Comparison of ENCODE assay signal across 25 cellular contexts in the genomic region with DNA sequence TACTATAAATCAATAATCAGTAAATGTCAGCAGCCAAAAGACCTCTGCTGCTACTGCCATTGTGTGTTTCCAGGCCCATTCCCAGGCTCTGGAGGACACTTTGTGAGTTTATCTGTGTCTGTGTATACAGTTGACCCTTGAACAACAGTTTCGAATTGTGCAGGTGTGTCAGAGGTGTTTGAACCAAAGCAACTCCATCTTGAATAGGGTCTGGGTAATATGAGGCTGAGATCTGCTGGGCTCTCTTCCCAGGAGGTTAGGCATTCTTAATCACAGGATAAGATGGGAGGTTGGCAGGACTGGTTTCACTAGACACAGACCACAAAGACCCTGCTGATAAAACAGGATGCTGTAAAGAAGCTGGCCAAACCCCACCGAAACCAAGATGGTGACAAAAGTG.
"Had no signal": no experiment of that assay in that cellular context is flagged by ENCODE, and none has a peak within 500 bp of the region (broad histone marks: within the 10 kb centered on the region; RNA-seq: fewer than 3 reads in every experiment).

No MANE protein-coding gene starts in this region.

- H3K4me3 Mint-ChIP-seq: dendritic cell treated with granulocyte-macrophage colony-stimulating factor and Interleukin-4, amounts not matched to agents 40 ng/mL and 50 ng/mL, for 4 days; endodermal cell; memory B cell; nephron progenitor cell; stimulated activated naive CD8-positive, alpha-beta T cell treated with anti-CD3 and anti-CD28 coated beads, Interleukin-15, amount 100 ng/mL, for 72 hours had no signal

- H3K9me3 Mint-ChIP-seq: dendritic cell treated with granulocyte-macrophage colony-stimulating factor and Interleukin-4, amounts not matched to agents 40 ng/mL and 50 ng/mL, for 4 days; memory B cell; nephron progenitor cell; stimulated activated naive CD8-positive, alpha-beta T cell treated with anti-CD3 and anti-CD28 coated beads, Interleukin-15, amount 100 ng/mL, for 72 hours had no signal

- H3K9me3 ChIP-seq: colonic mucosa, gastrocnemius medialis, ovary, right lobe of liver, suprapubic skin, transverse colon, vagina had no signal

- H3K36me3 ChIP-seq: colonic mucosa, ovary, right lobe of liver, suprapubic skin, transverse colon, vagina had no signal

- H3K27me3 ChIP-seq: colonic mucosa, gastrocnemius medialis, hepatocyte, ovary, right lobe of liver, suprapubic skin, transverse colon, vagina had no signal

- H3K27ac Mint-ChIP-seq: dendritic cell treated with granulocyte-macrophage colony-stimulating factor and Interleukin-4, amounts not matched to agents 40 ng/mL and 50 ng/mL, for 4 days; endodermal cell; memory B cell; nephron progenitor cell had no signal

- H3K4me2 ChIP-seq: hepatocyte had no signal

- DNase-seq: colonic mucosa; effector CD8-positive, alpha-beta T cell; endodermal cell; foreskin fibroblast; gastrocnemius medialis; head of caudate nucleus; kidney; nephron progenitor cell; occipital lobe; ovary; right lobe of liver; small intestine; stimulated activated CD4-positive, alpha-beta T cell treated with anti-CD3 and anti-CD28 coated beads, Interleukin-15, amount 100 ng/mL, for 24 hours; stimulated activated CD4-positive, alpha-beta T cell treated with anti-CD3 and anti-CD28 coated beads, Interleukin-2, amount 100 ng/mL, for 48 hours; stimulated activated naive CD4-positive, alpha-beta T cell; stimulated activated naive CD8-positive, alpha-beta T cell treated with anti-CD3 and anti-CD28 coated beads, Interleukin-15, amount 100 ng/mL, for 72 hours; transverse colon had no signal

- ATAC-seq: esophagus mucosa; gastrocnemius medialis; left lobe of liver; right lobe of liver; stimulated activated naive CD8-positive, alpha-beta T cell treated with anti-CD3 and anti-CD28 coated beads, Interleukin-15, amount 100 ng/mL, for 72 hours had no signal

- H2AFZ ChIP-seq: hepatocyte had no signal

- H3K4me3 ChIP-seq: colonic mucosa, gastrocnemius medialis, hepatocyte, lung, ovary, right lobe of liver, suprapubic skin, transverse colon, vagina had no signal

- H3K27me3 Mint-ChIP-seq: dendritic cell treated with granulocyte-macrophage colony-stimulating factor and Interleukin-4, amounts not matched to agents 40 ng/mL and 50 ng/mL, for 4 days; memory B cell; stimulated activated naive CD8-positive, alpha-beta T cell treated with anti-CD3 and anti-CD28 coated beads, Interleukin-15, amount 100 ng/mL, for 72 hours had no signal
